In genomic region chr6:110207652-110208051, GRCh38 we compare ENCODE assay signal across 17 cellular contexts. TPM values are rescaled to one million over a fixed set of nuclear protein-coding genes. Genes with fewer than 3 reads are reported as not detected.
A peak's percentile ranks its signal among the peaks of the same experiment; 100 is the strongest.
DNase-seq lines count a peak whose midpoint lies in the region; ATAC-seq, FAIRE-seq and TF ChIP-seq lines count a peak whose summit lies in the region.
"Had no signal": no experiment of that assay in that cellular context is flagged by ENCODE, and none has a peak within 500 bp of the region (broad histone marks: within the 10 kb centered on the region; RNA-seq: fewer than 3 reads in every experiment).

No MANE protein-coding gene starts in this region.

- intact Hi-C loops in GM12878 (cut with micrococcal nuclease; ENCODE audit: unreplicated experiment), result no loop called here

- TF ChIP-seq CTCF in SK-N-SH (IDR thresholded peaks at IDR 0.05) (no peak), HEK293 (tag by site-specific recombination; IDR thresholded peaks at IDR 0.05) (no peak), GM12878 (IDR thresholded peaks at IDR 0.05 in 2 of 3, conservative IDR thresholded peaks at IDR 0.05 in 1 of 3; ENCODE audit: control insufficient read depth in 2 of 3, extremely low read depth in 1 of 3, insufficient read depth in 1 of 3, low read depth in 3 of 3, low read length in 3 of 3) (no peak)

- TF ChIP-seq RAD21 in SK-N-SH (IDR thresholded peaks at IDR 0.05; ENCODE audit: low read length), result no peak
- TF ChIP-seq RAD21 in GM12878 (IDR thresholded peaks at IDR 0.05; ENCODE audit: insufficient read depth, low read depth, low read length), result no peak

- SMC1A ChIA-PET in GM12878 (lab: Charles Lee; ENCODE audit: uncharacterized antibody, unreplicated experiment), result interaction anchor here (2.8 to 3.6 kb wide), 3 partner anchors 15 to 26 kb away, joined by 9 to 15 read pairs (median 11); no protein-coding TSS in a partner anchor

- in situ Hi-C loops in GM12878 (cut with MboI), result no loop called here

- H3K9ac ChIP-seq in SK-N-SH (no peak overlapping the region), GM12878 (ENCODE audit: control insufficient read depth, insufficient read depth, low read length) (no peak overlapping the region)
- H3K9ac ChIP-seq: BLaER1 treated with 17β-estradiol and CSF1 and Interleukin-3, amounts not matched to agents 10 nM and 100 nM had no signal

- H3K4me2 ChIP-seq in SK-N-SH, result no peak overlapping the region
- H3K4me2 ChIP-seq in GM12878 (ENCODE audit: control insufficient read depth, insufficient read depth), result no peak overlapping the region
- H3K4me2 ChIP-seq: BLaER1 treated with 17β-estradiol and CSF1 and Interleukin-3, amounts not matched to agents 10 nM and 100 nM had no signal

- H3K27me3 ChIP-seq in SK-N-SH (ENCODE audit: insufficient read depth) (no peaks in the 10 kb centered on the region), GM12878 (replicated peaks in 1 of 2; ENCODE audit: control insufficient read depth in 2 of 2, insufficient read depth in 2 of 2, low read length in 1 of 2) (no peaks in the 10 kb centered on the region), small intestine (ENCODE audit: control insufficient read depth in 2 of 2, insufficient read depth in 2 of 2, low read length in 2 of 2) (no peaks in the 10 kb centered on the region), MG63 (no peaks in the 10 kb centered on the region)
- H3K27me3 ChIP-seq: BLaER1 treated with 17β-estradiol and CSF1 and Interleukin-3, amounts not matched to agents 10 nM and 100 nM had no signal

- H2AFZ ChIP-seq in SK-N-SH (ENCODE audit: low read depth) (no peak overlapping the region), GM12878 (ENCODE audit: control insufficient read depth, low read depth, low read length) (no peak overlapping the region)

- H3K79me2 ChIP-seq in SK-N-SH (ENCODE audit: insufficient read depth) (0 out of 2 replicates have a peak, but pooled peaks cover 6% of the 10 kb centered on the region), GM12878 (ENCODE audit: control insufficient read depth, insufficient read depth, low read length) (peaks cover 4% of the 10 kb centered on the region)

- H3F3A ChIP-seq in SK-N-SH (replicated peaks; ENCODE audit: insufficient read depth), result peaks cover 4% of the 10 kb centered on the region

- H3K9me3 ChIP-seq in SK-N-SH, result no peaks in the 10 kb centered on the region
- no peaks in the 10 kb centered on the region for H3K9me3 ChIP-seq in HEK293 (ENCODE audit: control insufficient read depth, insufficient read depth, low read depth, low read length)
- H3K9me3 ChIP-seq in GM12878 (replicated peaks; ENCODE audit: control insufficient read depth, insufficient read depth, low read length), result no peaks in the 10 kb centered on the region
- no peaks in the 10 kb centered on the region for H3K9me3 ChIP-seq in small intestine (ENCODE audit: control insufficient read depth, low read depth)
- H3K9me3 ChIP-seq in MG63, result no peaks in the 10 kb centered on the region
- H3K9me3 ChIP-seq: BLaER1 treated with 17β-estradiol and CSF1 and Interleukin-3, amounts not matched to agents 10 nM and 100 nM had no signal

- BruUV-seq in GM12878 (replicated peaks; lab: Mats Ljungman, UMichigan), result no TSS peak

- H3K27ac ChIP-seq in SK-N-SH (ENCODE audit: low read depth in 2 of 2, low read length in 1 of 2), result no peak overlapping the region
- H3K27ac ChIP-seq in HEK293 (ENCODE audit: extremely low read depth, low read depth, low read length), result no peak overlapping the region
- H3K27ac ChIP-seq in GM12878 (ENCODE audit: control insufficient read depth, insufficient read depth), result no peak overlapping the region
- H3K27ac ChIP-seq in small intestine (ENCODE audit: low read depth in 1 of 2, low read length in 1 of 2), result no peak overlapping the region
- H3K27ac ChIP-seq: BLaER1 treated with 17β-estradiol and CSF1 and Interleukin-3, amounts not matched to agents 10 nM and 100 nM had no signal

- FAIRE-seq in GM12878 (lab: Jason Lieb, UNC), result no peak
- FAIRE-seq in small intestine (lab: Jason Lieb, UNC), result peak; percentile 67
- FAIRE-seq: GM19239 had no signal

- RAD21 ChIA-PET in GM12878 (lab: Charles Lee; ENCODE audit: unreplicated experiment), result interaction anchor here (0.6 to 1.0 kb wide), 2 partner anchors 28 to 1357 kb away, joined by 3 read pairs; partner anchors contain the start of gene WASF1

- POLR2A ChIA-PET in SK-N-SH (lab: Yijun Ruan, JAX), result no interaction called here
- POLR2A ChIA-PET in HEK293 (lab: Yijun Ruan, JAX), result interaction anchor here (1.3 kb wide), 1 partner anchor 28 kb away, joined by 3 read pairs; the partner anchor contains the start of genes CDC40 and WASF1
- POLR2A ChIA-PET in GM12878 (lab: Charles Lee), result interaction anchor here (0.6 kb wide), 3 partner anchors 17 to 99 kb away, joined by 3 to 6 read pairs (median 5); no protein-coding TSS in a partner anchor

- H4K20me1 ChIP-seq in SK-N-SH (ENCODE audit: insufficient read depth) (no peaks in the 10 kb centered on the region), GM12878 (ENCODE audit: control insufficient read depth, insufficient read depth) (no peaks in the 10 kb centered on the region)

- no peak for TF ChIP-seq EP300 in SK-N-SH (IDR thresholded peaks at IDR 0.05; ENCODE audit: borderline replicate concordance in 1 of 2, low read depth in 1 of 2, low read length in 1 of 2)
- TF ChIP-seq EP300 in GM12878 (IDR thresholded peaks at IDR 0.05; ENCODE audit: borderline replicate concordance in 1 of 2, control insufficient read depth in 1 of 2, low read depth in 2 of 2, low read length in 2 of 2), result no peak

- no peaks in the 10 kb centered on the region for H3K9me2 ChIP-seq in SK-N-SH

- H3K36me3 ChIP-seq in SK-N-SH (replicated peaks in 1 of 2; ENCODE audit: control insufficient read depth in 1 of 2, insufficient read depth in 2 of 2, low read length in 1 of 2), result peaks cover 44 to 53% of the 10 kb centered on the region in 2 experiments
- H3K36me3 ChIP-seq in HEK293 (ENCODE audit: control insufficient read depth in 2 of 2, insufficient read depth in 1 of 2, low read length in 2 of 2), result peaks cover 15 to 44% of the 10 kb centered on the region in 2 experiments
- H3K36me3 ChIP-seq in GM12878 (ENCODE audit: control insufficient read depth in 2 of 2, insufficient read depth in 2 of 2, low read length in 1 of 2), result peaks cover 2 to 16% of the 10 kb centered on the region in 2 experiments; a peak in 3 of 4 replicates
- H3K36me3 ChIP-seq in small intestine (ENCODE audit: control insufficient read depth in 2 of 2, insufficient read depth in 2 of 2, low read length in 2 of 2), result peaks cover 2 to 5% of the 10 kb centered on the region in 2 donors
- H3K36me3 ChIP-seq in MG63, result peaks cover 24% of the 10 kb centered on the region

- WGBS in SK-N-SH (ENCODE audit: low lambda C conversion rate), result 95% methylated on average over 3 of the region's 3 CpGs
- WGBS in GM12878 (ENCODE audit: insufficient coverage, insufficient replicate concordance, low lambda C conversion rate, missing lambda C conversion rate), result 97% methylated on average over 3 of the region's 3 CpGs
- WGBS in small intestine, 3 donors, result 95 to 100% (median 98%) methylated on average over 3 of the region's 3 CpGs

- H3K4me3 ChIP-seq in SK-N-SH (ENCODE audit: low read depth in 2 of 2, low read length in 1 of 2) (no peak overlapping the region), HEK293 (ENCODE audit: low read depth, low read length) (no peak overlapping the region), GM12878 (no peak overlapping the region), small intestine (ENCODE audit: low read depth in 1 of 2, low read length in 2 of 2) (no peak overlapping the region), MG63 (no peak overlapping the region)
- H3K4me3 ChIP-seq: BLaER1 treated with 17β-estradiol and CSF1 and Interleukin-3, amounts not matched to agents 10 nM and 100 nM had no signal

- no peak for ATAC-seq in SK-N-SH treated with all-trans-retinoic acid at 6 μM for 48 hours
- no peak for ATAC-seq in GM12878
- ATAC-seq: CD8-positive, alpha-beta T cell; HCT116 had no signal

- no peak for TF ChIP-seq POLR2A in GM12878 (IDR thresholded peaks at IDR 0.05; ENCODE audit: low read depth, low read length)

- CTCF ChIA-PET in SK-N-SH (lab: Yijun Ruan, JAX) (interaction anchor here (1.5 to 3.0 kb wide), 3 partner anchors 8 to 182 kb away, joined by 4 to 11 read pairs (median 7); no protein-coding TSS in a partner anchor), HEK293 (lab: Yijun Ruan, JAX) (interaction anchor here (0.5 to 0.6 kb wide), 2 partner anchors 80 to 1845 kb away, joined by 3 read pairs; no protein-coding TSS in a partner anchor), GM12878 (lab: Yijun Ruan, JAX) (interaction anchor here (1.0 to 2.8 kb wide), 5 partner anchors 9 to 1848 kb away, joined by 3 to 9 read pairs (median 3); no protein-coding TSS in a partner anchor)

- no peaks in the 10 kb centered on the region for H3K4me1 ChIP-seq in SK-N-SH (ENCODE audit: control insufficient read depth in 1 of 2, insufficient read depth in 2 of 2, low read depth in 1 of 2, low read length in 1 of 2)
- H3K4me1 ChIP-seq in HEK293 (ENCODE audit: control insufficient read depth, insufficient read depth, low read length), result no peaks in the 10 kb centered on the region
- H3K4me1 ChIP-seq in GM12878 (ENCODE audit: control insufficient read depth, insufficient read depth, low read length), result peaks cover 9% of the 10 kb centered on the region
- H3K4me1 ChIP-seq in small intestine (ENCODE audit: control insufficient read depth in 2 of 2, insufficient read depth in 1 of 2, low read depth in 1 of 2, low read length in 1 of 2), result no peaks in the 10 kb centered on the region

- DNase-seq in SK-N-SH, result no peak
- no peak for DNase-seq in GM12878 (ENCODE audit: low read depth, low spot score)
- no peak for DNase-seq in small intestine
- no peak for DNase-seq in MG63
- DNase-seq in cerebellum (ENCODE audit: low spot score), result no peak
- DNase-seq: Calu3; CD8-positive, alpha-beta T cell; GDM1; GOT3; H7; Karpas-422; KBM-7 had no signal

RNA-seq across cellular contexts. Expression of gene CDC40, which starts 27.4 kb away (rescaled TPM):
- polyA plus RNA-seq in SK-N-SH (2012; rRNA removed), result 7.4 and 9.5 TPM in 2 replicates
- 9.9 and 12.2 TPM in 2 replicates for polyA plus RNA-seq in SK-N-SH (2012; cell fraction: cytosol; rRNA removed)
- 5.3 and 6.7 TPM in 2 replicates for polyA plus RNA-seq in SK-N-SH (2012; cell fraction: nucleus; rRNA removed)
- 46.7 and 52.1 TPM in 2 replicates for total RNA-seq in GM12878 (2013; cell fraction: nucleolus; rRNA removed)
- total RNA-seq in GM12878 (2014; rRNA removed), result 22.0 and 25.7 TPM in 2 replicates
- total RNA-seq in GM12878 (2014; rRNA removed; fragmentation: Illumina TruSeq; extraction: Trizol), result 35.5 and 36.2 TPM in 2 replicates
- 23.0 and 25.0 TPM in 2 replicates for total RNA-seq in GM12878 (2021)
- 20.1 TPM for polyA plus RNA-seq in GM12878 (2011; ENCODE audit: low read depth)
- polyA plus RNA-seq in GM12878 (2011; rRNA removed), result 31.3 and 61.9 TPM in 2 replicates
- polyA plus RNA-seq in GM12878 (2011; cell fraction: cytosol; rRNA removed), result 11.7 and 12.9 TPM in 2 replicates
- 8.9 and 10.2 TPM in 2 replicates for polyA plus RNA-seq in GM12878 (2011; cell fraction: nucleus; rRNA removed)
- polyA plus RNA-seq in GM12878 (2012), result 15.0 and 17.5 TPM in 2 replicates
- polyA plus RNA-seq in GM12878 (2014; fragmentation: Illumina TruSeq; extraction: Trizol), result 27.3 and 37.3 TPM in 2 replicates
- 10 to 100 TPM; 24.5 to 28.1 TPM for polyA plus RNA-seq in GM12878 (2014; fragmentation: Nextera tagmentation; extraction: Ambion mirVana)
- polyA plus RNA-seq in GM12878 (2014; rRNA removed), result 14.1 and 20.1 TPM in 2 replicates
- polyA plus RNA-seq in GM12878 (2016; fragmentation: Nextera tagmentation; extraction: Ambion mirVana), result 10 to 100 TPM; 24.1 to 27.2 TPM
- polyA minus RNA-seq in GM12878 (2011; rRNA and poly(A)+ RNA removed), result 26.7 and 33.8 TPM in 2 replicates
- polyA minus RNA-seq in GM12878 (2011; cell fraction: cytosol; rRNA and poly(A)+ RNA removed), result 11.9 and 13.3 TPM in 2 replicates
- polyA minus RNA-seq in GM12878 (2011; cell fraction: nucleus; rRNA and poly(A)+ RNA removed), result 11.0 and 17.0 TPM in 2 replicates
- 10 to 100 TPM in 2 of 3 donors, 1 to 10 TPM in 1; 8.9 to 15.2 (median 11.3) TPM for polyA plus RNA-seq in small intestine
- 12.0 and 15.7 TPM in 2 replicates for total RNA-seq in MG63 (2014; rRNA removed; shearing (Covaris generic); ENCODE audit: low replicate concordance)
- total RNA-seq in cerebellum, result 18.2 TPM

RNA-seq across cellular contexts. Expression of gene WASF1, which starts 28.2 kb away (rescaled TPM):
- polyA plus RNA-seq in SK-N-SH (2012; rRNA removed) (31.4 and 35.9 TPM in 2 replicates), GM12878 (2011; rRNA removed) (1.3 and 1.5 TPM in 2 replicates), GM12878 (2014; fragmentation: Illumina TruSeq; extraction: Trizol) (10.2 and 11.8 TPM in 2 replicates), GM12878 (2014; fragmentation: Nextera tagmentation; extraction: Ambion mirVana) (1 to 10 TPM; 1.7 to 3.5 TPM), GM12878 (2014; rRNA removed) (5.0 TPM in 2 replicates), GM12878 (2016; fragmentation: Nextera tagmentation; extraction: Ambion mirVana) (1 to 10 TPM; 8.7 to 9.7 TPM), small intestine (1 to 10 TPM in 2 of 3 donors, under 1 TPM in 1; 0.89 to 4.7 (median 1.1) TPM)
- polyA plus RNA-seq in SK-N-SH (2012; cell fraction: cytosol; rRNA removed), result 40.9 and 43.3 TPM in 2 replicates
- 17.4 and 28.4 TPM in 2 replicates for polyA plus RNA-seq in SK-N-SH (2012; cell fraction: nucleus; rRNA removed)
- total RNA-seq in GM12878 (2013; cell fraction: nucleolus; rRNA removed), result 1.3 and 1.5 TPM in 2 replicates
- total RNA-seq in GM12878 (2014; rRNA removed) (1.7 and 2.1 TPM in 2 replicates), GM12878 (2014; rRNA removed; fragmentation: Illumina TruSeq; extraction: Trizol) (4.1 TPM in 2 replicates), GM12878 (2021) (5.5 and 7.7 TPM in 2 replicates), cerebellum (48.3 TPM)
- 1.4 TPM for polyA plus RNA-seq in GM12878 (2011; ENCODE audit: low read depth)
- 1.5 and 2.0 TPM in 2 replicates for polyA plus RNA-seq in GM12878 (2011; cell fraction: cytosol; rRNA removed)
- 1.2 and 1.5 TPM in 2 replicates for polyA plus RNA-seq in GM12878 (2011; cell fraction: nucleus; rRNA removed)
- 1.6 and 2.0 TPM in 2 replicates for polyA plus RNA-seq in GM12878 (2012)
- 0.93 and 1.0 TPM in 2 replicates for polyA minus RNA-seq in GM12878 (2011; rRNA and poly(A)+ RNA removed)
- 0.40 and 0.42 TPM in 2 replicates for polyA minus RNA-seq in GM12878 (2011; cell fraction: cytosol; rRNA and poly(A)+ RNA removed)
- 0.85 and 1.1 TPM in 2 replicates for polyA minus RNA-seq in GM12878 (2011; cell fraction: nucleus; rRNA and poly(A)+ RNA removed)
- 4.7 and 4.8 TPM in 2 replicates for total RNA-seq in MG63 (2014; rRNA removed; shearing (Covaris generic); ENCODE audit: low replicate concordance)
